10 cellular contexts compared by ENCODE assay signal in the genomic region with DNA sequence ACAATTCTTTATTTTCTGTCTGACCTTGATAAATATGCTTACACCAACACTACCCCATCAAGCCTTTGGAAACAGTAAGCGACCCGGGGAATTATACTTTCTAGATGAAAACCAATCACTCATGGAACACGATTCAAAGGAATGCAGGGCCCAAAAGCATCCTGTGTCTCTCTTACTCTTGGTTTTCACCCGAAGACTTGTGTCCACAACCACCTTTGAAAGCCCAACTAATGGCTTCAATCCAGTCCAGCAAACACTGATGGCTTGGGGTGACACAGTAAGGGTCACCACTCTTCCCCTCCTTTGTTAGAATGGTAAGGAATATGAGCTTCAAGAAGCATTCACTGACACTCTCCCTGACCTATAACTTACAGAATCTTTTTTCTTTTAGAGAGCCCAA. TPM values are rescaled to one million over a fixed set of nuclear protein-coding genes. Genes with fewer than 3 reads are reported as not detected.
A peak's percentile ranks its signal among the peaks of the same experiment; 100 is the strongest.
DNase-seq lines count a peak whose midpoint lies in the region; ATAC-seq, FAIRE-seq and TF ChIP-seq lines count a peak whose summit lies in the region.
"Had no signal": no experiment of that assay in that cellular context is flagged by ENCODE, and none has a peak within 500 bp of the region (broad histone marks: within the 10 kb centered on the region; RNA-seq: fewer than 3 reads in every experiment).

No MANE protein-coding gene starts in this region.

- H3K9ac ChIP-seq in kidney (ENCODE audit: low read length in 2 of 2): peak overlapping the region in 1 of 2 donors; percentile 94

- H3K27me3 ChIP-seq in cardiac muscle cell (no peaks in the 10 kb centered on the region), thyroid gland (no peaks in the 10 kb centered on the region)

- peaks cover 17% of the 10 kb centered on the region for H3K36me3 Mint-ChIP-seq in activated T-helper 2 cell treated with anti-CD3 and anti-CD28 coated beads, Interferon-gamma antibody, Interleukin-2, Interleukin-4, amounts not matched to agents 10 μg/mL and 5 μg/mL and 100 μg/mL, durations not matched to agents 14 hours and 24 hours and 36 hours (ENCODE audit: low read depth)

- peak overlapping the region; percentile 94 for H3K27ac Mint-ChIP-seq in activated T-helper 2 cell treated with anti-CD3 and anti-CD28 coated beads, Interferon-gamma antibody, Interleukin-2, Interleukin-4, amounts not matched to agents 10 μg/mL and 5 μg/mL and 100 μg/mL, durations not matched to agents 14 hours and 24 hours and 36 hours

- H3K27ac ChIP-seq in cardiac muscle cell (no peak overlapping the region), kidney (ENCODE audit: low read depth in 2 of 2, low read length in 2 of 2) (no peak overlapping the region), thyroid gland (peak overlapping the region; percentile 87 to 99 (median 92))

- ATAC-seq in left cardiac atrium: no peak
- no peak for ATAC-seq in esophagus mucosa

- H3K9me3 Mint-ChIP-seq in activated T-helper 2 cell treated with anti-CD3 and anti-CD28 coated beads, Interferon-gamma antibody, Interleukin-2, Interleukin-4, amounts not matched to agents 10 μg/mL and 5 μg/mL and 100 μg/mL, durations not matched to agents 14 hours and 24 hours and 36 hours: no peaks in the 10 kb centered on the region

- no peak for FAIRE-seq in kidney (lab: Jason Lieb, UNC)

- intact Hi-C loops in left cardiac atrium (cut with DNase I) (no loop called here), kidney (cut with DNase I) (no loop called here), thyroid gland (cut with DNase I) (loop anchor here (10.0 kb wide), 1 partner anchor 84 kb away; no protein-coding TSS in a partner anchor)
- intact Hi-C loops in activated T-helper 2 cell treated with anti-CD3 and anti-CD28 coated beads, Interferon-gamma antibody, Interleukin-2, Interleukin-4, amounts not matched to agents 10 μg/mL and 5 μg/mL and 100 μg/mL, durations not matched to agents 14 hours and 24 hours and 36 hours (cut with micrococcal nuclease): loop anchor here (5.0 to 10.0 kb wide), 5 partner anchors 36 to 691 kb away; a partner anchor contains a TSS

- DNase-seq in cardiac muscle cell (ENCODE audit: low read depth in 1 of 2, low spot score in 1 of 2): no peak
- no peak for DNase-seq in left cardiac atrium
- DNase-seq in activated T-helper 2 cell treated with anti-CD3 and anti-CD28 coated beads, Interferon-gamma antibody, Interleukin-2, Interleukin-4, amounts not matched to agents 10 μg/mL and 5 μg/mL and 100 μg/mL, durations not matched to agents 14 hours and 24 hours and 36 hours (ENCODE audit: low spot score): no peak
- no peak for DNase-seq in kidney
- DNase-seq in thyroid gland: no peak
- no peak for DNase-seq in superior temporal gyrus (ENCODE audit: extremely low spot score)
- no peak for DNase-seq in DMS79 treated with DMSO at 0.1 percent for 48 hours (lab: John Stamatoyannopoulos, UW)
- DNase-seq: caudate nucleus, DMS 273 treated with DMSO at 0.1 percent for 48 hours had no signal

- H3K4me3 ChIP-seq in cardiac muscle cell (peak overlapping the region; percentile 48), kidney (ENCODE audit: low read length in 2 of 2) (peak overlapping the region; percentile 41 to 78), thyroid gland (replicated peaks in 1 of 3) (peak overlapping the region in 1 of 3 donors; percentile 54)

- no peak for TF ChIP-seq CTCF in cardiac muscle cell (IDR thresholded peaks at IDR 0.05; ENCODE audit: low read depth, low read length)
- TF ChIP-seq CTCF in kidney (IDR thresholded peaks at IDR 0.05; ENCODE audit: borderline replicate concordance, extremely low read depth, insufficient read depth): no peak
- no peak for TF ChIP-seq CTCF in thyroid gland (IDR thresholded peaks at IDR 0.05)

- no peaks in the 10 kb centered on the region for H3K9me3 ChIP-seq in cardiac muscle cell (ENCODE audit: low read depth)
- no peaks in the 10 kb centered on the region for H3K9me3 ChIP-seq in kidney (ENCODE audit: control insufficient read depth in 1 of 2, low read length in 2 of 2)
- no peaks in the 10 kb centered on the region for H3K9me3 ChIP-seq in thyroid gland

- TF ChIP-seq POLR2A in thyroid gland (IDR thresholded peaks at IDR 0.05): no peak

- peaks cover 33% of the 10 kb centered on the region for H3K4me1 Mint-ChIP-seq in activated T-helper 2 cell treated with anti-CD3 and anti-CD28 coated beads, Interferon-gamma antibody, Interleukin-2, Interleukin-4, amounts not matched to agents 10 μg/mL and 5 μg/mL and 100 μg/mL, durations not matched to agents 14 hours and 24 hours and 36 hours (ENCODE audit: low read depth)

- H3K36me3 ChIP-seq in cardiac muscle cell (peaks cover 3% of the 10 kb centered on the region), kidney (ENCODE audit: control insufficient read depth in 1 of 2, insufficient read depth in 2 of 2, low read length in 2 of 2) (peaks cover 0 to 2% of the 10 kb centered on the region in 2 donors), thyroid gland (no peaks in the 10 kb centered on the region)

- H3K4me1 ChIP-seq in cardiac muscle cell (ENCODE audit: low read depth): peaks cover 31% of the 10 kb centered on the region
- H3K4me1 ChIP-seq in kidney (ENCODE audit: control insufficient read depth in 1 of 2, insufficient read depth in 1 of 2, low read depth in 1 of 2, low read length in 2 of 2): peaks cover 2 to 3% of the 10 kb centered on the region in 2 donors
- peaks cover 26 to 46% of the 10 kb centered on the region in 2 donors for H3K4me1 ChIP-seq in thyroid gland

- H3K4me3 Mint-ChIP-seq in activated T-helper 2 cell treated with anti-CD3 and anti-CD28 coated beads, Interferon-gamma antibody, Interleukin-2, Interleukin-4, amounts not matched to agents 10 μg/mL and 5 μg/mL and 100 μg/mL, durations not matched to agents 14 hours and 24 hours and 36 hours (ENCODE audit: low read depth): peak overlapping the region; percentile 94

- peaks cover 3% of the 10 kb centered on the region for H3K27me3 Mint-ChIP-seq in activated T-helper 2 cell treated with anti-CD3 and anti-CD28 coated beads, Interferon-gamma antibody, Interleukin-2, Interleukin-4, amounts not matched to agents 10 μg/mL and 5 μg/mL and 100 μg/mL, durations not matched to agents 14 hours and 24 hours and 36 hours (ENCODE audit: low read depth)

- 35 to 38% methylated on average over 4 of the region's 4 CpGs for WGBS in thyroid gland, 2 donors

RNA-seq across cellular contexts. Expression of a gene that starts 1.6 kb away (rescaled TPM):
- total RNA-seq in cardiac muscle cell: 21.8 and 22.4 TPM in 2 replicates
- 28.3 and 34.6 TPM in 2 replicates for polyA plus RNA-seq in cardiac muscle cell
- 10 to 100 TPM; 14.5 to 17.1 TPM for total RNA-seq in left cardiac atrium
- 17.8 and 21.6 TPM in 2 replicates for total RNA-seq in activated T-helper 2 cell treated with anti-CD3 and anti-CD28 coated beads, Interferon-gamma antibody, Interleukin-2, Interleukin-4, amounts not matched to agents 10 μg/mL and 5 μg/mL and 100 μg/mL, durations not matched to agents 14 hours and 24 hours and 36 hours
- total RNA-seq in kidney: 28.6 TPM
- 24.1 TPM for polyA plus RNA-seq in kidney (ENCODE audit: insufficient read depth, low read depth, low replicate concordance)
- total RNA-seq in thyroid gland: 10 to 100 TPM; 47.7 to 54.2 (median 49.9) TPM
- total RNA-seq in esophagus mucosa: 11.6 TPM

Comparison
In these comparisons a context has a peak if more than half of its experiments do, and no peak if none do; other contexts are left out.
1. H3K27ac ChIP-seq: peak in thyroid gland (3 of 3); none in cardiac muscle cell (single experiment) and kidney (0 of 2).
2. intact Hi-C loops: an anchor here in activated T-helper 2 cell treated with anti-CD3 and anti-CD28 coated beads, Interferon-gamma antibody, Interleukin-2, Interleukin-4, amounts not matched to agents 10 μg/mL and 5 μg/mL and 100 μg/mL, durations not matched to agents 14 hours and 24 hours and 36 hours (5.0 to 10.0 kb wide) and thyroid gland (10.0 kb wide); none called in left cardiac atrium and kidney.